In genomic region chr1:237241038-237241437, GRCh38 we compare ENCODE assay signal across 25 cellular contexts.
"Had no signal": no experiment of that assay in that cellular context is flagged by ENCODE, and none has a peak within 500 bp of the region (broad histone marks: within the 10 kb centered on the region; RNA-seq: fewer than 3 reads in every experiment).

No MANE protein-coding gene starts in this region.

- ATAC-seq: lower lobe of right lung; naive thymus-derived CD8-positive, alpha-beta T cell; sciatic nerve; stimulated activated memory B cell treated with anti-CD40 and anti-IgM and Interleukin-4, amounts not matched to agents 10 μg/mL and 1 μg/mL and 100 μg/mL, for 72 hours; stimulated activated naive CD8-positive, alpha-beta T cell treated with anti-CD3 and anti-CD28 coated beads, Interleukin-15, amount 100 ng/mL, for 72 hours had no signal

- H3K9ac ChIP-seq: neural progenitor cell had no signal

- H3K4me3 ChIP-seq: hepatocyte, lower lobe of right lung, neural progenitor cell, ovary, right atrium auricular region, skin epidermis, spleen, tibial nerve, uterus had no signal

- H3K4me3 Mint-ChIP-seq: naive thymus-derived CD8-positive, alpha-beta T cell; nephron progenitor cell; neural progenitor cell; stimulated activated memory B cell treated with anti-CD40 and anti-IgM and Interleukin-4, amounts not matched to agents 10 μg/mL and 1 μg/mL and 100 μg/mL, for 72 hours; stimulated activated naive CD8-positive, alpha-beta T cell treated with anti-CD3 and anti-CD28 coated beads, Interleukin-15, amount 100 ng/mL, for 72 hours; type B pancreatic cell had no signal

- H2AFZ ChIP-seq: hepatocyte, neural progenitor cell had no signal

- H3K36me3 Mint-ChIP-seq: naive thymus-derived CD8-positive, alpha-beta T cell; neural progenitor cell; stimulated activated memory B cell treated with anti-CD40 and anti-IgM and Interleukin-4, amounts not matched to agents 10 μg/mL and 1 μg/mL and 100 μg/mL, for 72 hours; type B pancreatic cell had no signal

- H3K27me3 Mint-ChIP-seq: progenitor cell of endocrine pancreas; stimulated activated memory B cell treated with anti-CD40 and anti-IgM and Interleukin-4, amounts not matched to agents 10 μg/mL and 1 μg/mL and 100 μg/mL, for 72 hours; type B pancreatic cell had no signal

- H3K4me1 ChIP-seq: lower lobe of right lung, neural progenitor cell, spleen, tibial nerve, uterus had no signal

- H3K27me3 ChIP-seq: hepatocyte, neural progenitor cell, ovary, right atrium auricular region, spleen, tibial nerve, uterus had no signal

- H3K27ac ChIP-seq: hepatocyte, lower lobe of right lung, neural progenitor cell, ovary, right atrium auricular region, skin epidermis, spleen, tibial nerve, uterus had no signal

- H3K4me2 ChIP-seq: hepatocyte, neural progenitor cell had no signal

- H3K9me3 ChIP-seq: lower lobe of right lung, ovary, right atrium auricular region, spleen, tibial nerve, uterus had no signal

- H3K36me3 ChIP-seq: lower lobe of right lung, neural progenitor cell, ovary, right atrium auricular region, spleen, tibial nerve, uterus had no signal

- H3K79me2 ChIP-seq: hepatocyte had no signal

- H3K27ac Mint-ChIP-seq: naive thymus-derived CD8-positive, alpha-beta T cell; nephron progenitor cell; neural progenitor cell; progenitor cell of endocrine pancreas; stimulated activated memory B cell treated with anti-CD40 and anti-IgM and Interleukin-4, amounts not matched to agents 10 μg/mL and 1 μg/mL and 100 μg/mL, for 72 hours; stimulated activated naive CD8-positive, alpha-beta T cell treated with anti-CD3 and anti-CD28 coated beads, Interleukin-15, amount 100 ng/mL, for 72 hours; type B pancreatic cell had no signal

- H3K4me1 Mint-ChIP-seq: naive thymus-derived CD8-positive, alpha-beta T cell; nephron progenitor cell; neural progenitor cell; stimulated activated memory B cell treated with anti-CD40 and anti-IgM and Interleukin-4, amounts not matched to agents 10 μg/mL and 1 μg/mL and 100 μg/mL, for 72 hours; stimulated activated naive CD8-positive, alpha-beta T cell treated with anti-CD3 and anti-CD28 coated beads, Interleukin-15, amount 100 ng/mL, for 72 hours had no signal

- H3K9me3 Mint-ChIP-seq: nephron progenitor cell, neural progenitor cell, type B pancreatic cell had no signal

- DNase-seq: islet precursor cell; lower lobe of right lung; mammary epithelial cell; mesenchymal stem cell; naive thymus-derived CD8-positive, alpha-beta T cell; nephron progenitor cell; ovary; spleen; stimulated activated CD4-positive, alpha-beta T cell treated with anti-CD3 and anti-CD28 coated beads, Interleukin-1b, Interleukin-23, amount 100 ng/mL, for 48 hours; stimulated activated CD4-positive, alpha-beta T cell treated with anti-CD3 and anti-CD28 coated beads, Interleukin-2, amount 100 ng/mL, for 48 hours; stimulated activated CD4-positive, alpha-beta T cell treated with anti-CD3 and anti-CD28 coated beads, Interleukin-4, amount 100 ng/mL, for 4 hours; stimulated activated CD8-positive, alpha-beta memory T cell treated with anti-CD3 and anti-CD28 coated beads, Interleukin-4, amount 100 ng/mL, for 48 hours; stimulated activated naive CD4-positive, alpha-beta T cell treated with Interleukin-2 at 50 U/mL for 16 hours; stimulated activated naive CD8-positive, alpha-beta T cell treated with anti-CD3 and anti-CD28 coated beads, Interleukin-15, amount 100 ng/mL, for 72 hours; substantia nigra; uterus had no signal
